29 cellular contexts compared by ENCODE assay signal in genomic region chr11:18491924-18492323, GRCh38. TPM values are rescaled to one million over a fixed set of nuclear protein-coding genes. Genes with fewer than 3 reads are reported as not detected.
"Had no signal": no experiment of that assay in that cellular context is flagged by ENCODE, and none has a peak within 500 bp of the region (broad histone marks: within the 10 kb centered on the region; RNA-seq: fewer than 3 reads in every experiment).

No MANE protein-coding gene starts in this region.

- H3K27ac Mint-ChIP-seq: activated CD4-positive, alpha-beta memory T cell treated with anti-CD3 and anti-CD28 coated beads, Interleukin-2, amount 10 ng/mL, durations not matched to agents 7 days and 5 days; activated CD4-positive, alpha-beta T cell treated with anti-CD3 and anti-CD28 coated beads, Interleukin-2, amount 10 ng/mL, durations not matched to agents 24 days and 14 days; activated naive CD4-positive, alpha-beta T cell treated with anti-CD3 and anti-CD28 coated beads for 36 hours; activated naive CD8-positive, alpha-beta T cell treated with anti-CD3 and anti-CD28 coated beads, Interleukin-2, amount 10 ng/mL, durations not matched to agents 7 days and 5 days; nephron progenitor cell; stimulated activated naive B cell treated with anti-CD40 and anti-IgM and Interleukin-4, amounts not matched to agents 10 μg/mL and 1 μg/mL and 100 μg/mL, for 72 hours; T-cell; T-helper 2 cell treated with Interferon-gamma antibody and Interleukin-4, amounts not matched to agents 5 μg/mL and 100 μg/mL, for 36 hours; type B pancreatic cell had no signal

- DNase-seq: activated CD4-positive, alpha-beta memory T cell treated with anti-CD3 and anti-CD28 coated beads, Interleukin-2, amount 10 ng/mL, durations not matched to agents 7 days and 5 days; activated CD4-positive, alpha-beta T cell treated with anti-CD3 and anti-CD28 coated beads, Interleukin-2, amount 10 ng/mL, durations not matched to agents 24 days and 14 days; activated effector memory CD4-positive, alpha-beta T cell treated with Interleukin-2 at 50 U/mL for 16 hours; activated naive CD4-positive, alpha-beta T cell treated with anti-CD3 and anti-CD28 coated beads for 36 hours; activated naive CD8-positive, alpha-beta T cell treated with anti-CD3 and anti-CD28 coated beads, Interleukin-2, amount 10 ng/mL, durations not matched to agents 7 days and 5 days; activated T-cell treated with anti-CD3 and anti-CD28 coated beads, Interleukin-2, amount 50 U/mL, for 72 hours; amygdala; body of pancreas; central memory CD4-positive, alpha-beta T cell; effector memory CD8-positive, alpha-beta T cell; foreskin melanocyte; kidney glomerular epithelial cell; left ventricle myocardium superior; mammary epithelial cell; nephron progenitor cell; nucleus accumbens; posterior cingulate gyrus; right lobe of liver; stimulated activated CD4-positive, alpha-beta T cell treated with anti-CD3 and anti-CD28 coated beads, Interleukin-2, amount 100 ng/mL, for 48 hours; stimulated activated CD8-positive, alpha-beta memory T cell treated with anti-CD3 and anti-CD28 coated beads, Interleukin-4, amount 100 ng/mL, for 48 hours; stimulated activated naive B cell treated with anti-CD40 and anti-IgM and Interleukin-4, amounts not matched to agents 10 μg/mL and 1 μg/mL and 100 μg/mL, for 72 hours; T-cell had no signal

- H3K4me1 Mint-ChIP-seq: activated CD4-positive, alpha-beta memory T cell treated with anti-CD3 and anti-CD28 coated beads, Interleukin-2, amount 10 ng/mL, durations not matched to agents 7 days and 5 days; nephron progenitor cell had no signal

- H3K9me3 Mint-ChIP-seq: activated CD4-positive, alpha-beta memory T cell treated with anti-CD3 and anti-CD28 coated beads, Interleukin-2, amount 10 ng/mL, durations not matched to agents 7 days and 5 days; activated CD4-positive, alpha-beta T cell treated with anti-CD3 and anti-CD28 coated beads, Interleukin-2, amount 10 ng/mL, durations not matched to agents 24 days and 14 days; activated naive CD4-positive, alpha-beta T cell treated with anti-CD3 and anti-CD28 coated beads for 36 hours; activated naive CD8-positive, alpha-beta T cell treated with anti-CD3 and anti-CD28 coated beads, Interleukin-2, amount 10 ng/mL, durations not matched to agents 7 days and 5 days; activated T-cell treated with anti-CD3 and anti-CD28 coated beads, Interleukin-2, amount 50 U/mL, for 72 hours; effector memory CD8-positive, alpha-beta T cell; nephron progenitor cell; stimulated activated naive B cell treated with anti-CD40 and anti-IgM and Interleukin-4, amounts not matched to agents 10 μg/mL and 1 μg/mL and 100 μg/mL, for 72 hours; T-cell; T-helper 2 cell treated with Interferon-gamma antibody and Interleukin-4, amounts not matched to agents 5 μg/mL and 100 μg/mL, for 36 hours; type B pancreatic cell had no signal

- H3K4me3 Mint-ChIP-seq: activated CD4-positive, alpha-beta memory T cell treated with anti-CD3 and anti-CD28 coated beads, Interleukin-2, amount 10 ng/mL, durations not matched to agents 7 days and 5 days; activated CD4-positive, alpha-beta T cell treated with anti-CD3 and anti-CD28 coated beads, Interleukin-2, amount 10 ng/mL, durations not matched to agents 24 days and 14 days; activated naive CD4-positive, alpha-beta T cell treated with anti-CD3 and anti-CD28 coated beads for 36 hours; activated naive CD8-positive, alpha-beta T cell treated with anti-CD3 and anti-CD28 coated beads, Interleukin-2, amount 10 ng/mL, durations not matched to agents 7 days and 5 days; activated T-cell treated with anti-CD3 and anti-CD28 coated beads, Interleukin-2, amount 50 U/mL, for 72 hours; effector memory CD8-positive, alpha-beta T cell; nephron progenitor cell; stimulated activated naive B cell treated with anti-CD40 and anti-IgM and Interleukin-4, amounts not matched to agents 10 μg/mL and 1 μg/mL and 100 μg/mL, for 72 hours; T-cell; T-helper 2 cell treated with Interferon-gamma antibody and Interleukin-4, amounts not matched to agents 5 μg/mL and 100 μg/mL, for 36 hours; type B pancreatic cell had no signal

- H3K27me3 ChIP-seq: body of pancreas, right lobe of liver, vagina had no signal

- H3K27me3 Mint-ChIP-seq: activated CD4-positive, alpha-beta memory T cell treated with anti-CD3 and anti-CD28 coated beads, Interleukin-2, amount 10 ng/mL, durations not matched to agents 7 days and 5 days; activated CD4-positive, alpha-beta T cell treated with anti-CD3 and anti-CD28 coated beads, Interleukin-2, amount 10 ng/mL, durations not matched to agents 24 days and 14 days; activated naive CD8-positive, alpha-beta T cell treated with anti-CD3 and anti-CD28 coated beads, Interleukin-2, amount 10 ng/mL, durations not matched to agents 7 days and 5 days; effector memory CD8-positive, alpha-beta T cell; stimulated activated naive B cell treated with anti-CD40 and anti-IgM and Interleukin-4, amounts not matched to agents 10 μg/mL and 1 μg/mL and 100 μg/mL, for 72 hours; T-cell; type B pancreatic cell had no signal

- H3K4me3 ChIP-seq: body of pancreas, right lobe of liver, thoracic aorta, vagina had no signal

- H3K4me1 ChIP-seq: right lobe of liver, vagina had no signal

- H3K27ac ChIP-seq: body of pancreas, right lobe of liver, thoracic aorta, vagina, VCaP had no signal

- H3K9me3 ChIP-seq: body of pancreas, right lobe of liver, thoracic aorta, vagina had no signal

RNA-seq across cellular contexts. Expression of gene LDHAL6A, which starts 36.3 kb away (rescaled TPM):
- total RNA-seq: activated CD4-positive, alpha-beta memory T cell treated with anti-CD3 and anti-CD28 coated beads, Interleukin-2, amount 10 ng/mL, durations not matched to agents 7 days and 5 days; activated CD4-positive, alpha-beta T cell treated with anti-CD3 and anti-CD28 coated beads, Interleukin-2, amount 10 ng/mL, durations not matched to agents 24 days and 14 days; activated naive CD8-positive, alpha-beta T cell treated with anti-CD3 and anti-CD28 coated beads, Interleukin-2, amount 10 ng/mL, durations not matched to agents 7 days and 5 days; activated T-cell treated with anti-CD3 and anti-CD28 coated beads, Interleukin-2, amount 50 U/mL, for 72 hours; body of pancreas; dermis microvascular lymphatic vessel endothelial cell; endothelial cell of umbilical vein; left ventricle myocardium superior; mammary epithelial cell; right lobe of liver; thoracic aorta; vagina had no signal
- polyA plus RNA-seq: endothelial cell of umbilical vein, mammary epithelial cell had no signal
